1 cellular context compared by ENCODE assay signal in genomic region chr3:146130881-146131371, GRCh38.
TF ChIP-seq lines count a peak whose summit lies in the region.

No MANE protein-coding gene starts in this region.

TF ChIP-seq in GM23338, 12 proteins besides CTCF, POLR2A, EP300 and RAD21 (continued from another document):
- no peak for TF ChIP-seq ETS1 (IDR thresholded peaks at IDR 0.05)
- no peak for TF ChIP-seq EZH2phosphoT487 (IDR thresholded peaks at IDR 0.05; ENCODE audit: unreplicated experiment)
- no peak for TF ChIP-seq ZNF114 (CRISPR knock-in tag; IDR thresholded peaks at IDR 0.05)
- no peak for TF ChIP-seq STAT1 (IDR thresholded peaks at IDR 0.05; ENCODE audit: unreplicated experiment)
- no peak for TF ChIP-seq ZNF331 (CRISPR knock-in tag; IDR thresholded peaks at IDR 0.05; ENCODE audit: low read depth)
- TF ChIP-seq EZH2 (IDR thresholded peaks at IDR 0.05; ENCODE audit: low read depth, unreplicated experiment), result no peak
- TF ChIP-seq ZNF462 (CRISPR knock-in tag; IDR thresholded peaks at IDR 0.05), result no peak
- no peak for TF ChIP-seq POLR2AphosphoS5 (IDR thresholded peaks at IDR 0.05; ENCODE audit: low read depth)
- TF ChIP-seq CREB1 (CRISPR knock-in tag; IDR thresholded peaks at IDR 0.05; ENCODE audit: low read depth), result no peak
TF ChIP-seq in GM23338: peak in this region for 0.
